ENCODE assay signal across 12 cellular contexts in genomic region chrX:74179071-74179470, GRCh38.
DNase-seq lines count a peak whose midpoint lies in the region; TF ChIP-seq lines count a peak whose summit lies in the region.
"Had no signal": no experiment of that assay in that cellular context is flagged by ENCODE, and none has a peak within 500 bp of the region (broad histone marks: within the 10 kb centered on the region; RNA-seq: fewer than 3 reads in every experiment).

No MANE protein-coding gene starts in this region.

- no peaks in the 10 kb centered on the region for H3K27me3 Mint-ChIP-seq in nephron progenitor cell (ENCODE audit: low read depth, poor library complexity)

- H3K4me3 Mint-ChIP-seq in nephron progenitor cell = peak overlapping the region; percentile 57
- H3K4me3 Mint-ChIP-seq: neural crest cell had no signal

- H3K27ac Mint-ChIP-seq in nephron progenitor cell = peak overlapping the region; percentile 97

- no peak for TF ChIP-seq CTCF in AG10803 (conservative IDR thresholded peaks at IDR 0.05; ENCODE audit: low read length)
- no peak for TF ChIP-seq CTCF in nephron progenitor cell (IDR thresholded peaks at IDR 0.05)

- no peak overlapping the region for H3K4me3 ChIP-seq in AG10803 (ENCODE audit: low read length)
- H3K4me3 ChIP-seq: PC-9 had no signal

- H3K9me3 Mint-ChIP-seq in nephron progenitor cell = peaks cover 28% of the 10 kb centered on the region

- DNase-seq in AG10803 (ENCODE audit: low read depth) (peak; percentile 44), NCI-H226 (peak; percentile 1), fibroblast of gingiva (ENCODE audit: low read depth) (peak; percentile 33), nephron progenitor cell (no peak), GM19238 (ENCODE audit: insufficient read length, low spot score) (no peak), NCI-H187 treated with DMSO at 0.1 percent for 48 hours (lab: John Stamatoyannopoulos, UW) (no peak)
- DNase-seq in activated T-cell treated with anti-CD3 and anti-CD28 coated beads, Interleukin-2, amount 50 U/mL, for 48 hours = no peak
- no peak for DNase-seq in activated effector memory CD4-positive, alpha-beta T cell treated with Interleukin-2 at 50 U/mL for 16 hours
- DNase-seq: activated naive CD4-positive, alpha-beta T cell treated with Interleukin-2 at 50 U/mL for 16 hours; NCI-H2227 treated with DMSO at 0.1 percent for 48 hours had no signal

- H3K36me3 Mint-ChIP-seq in nephron progenitor cell (ENCODE audit: low read depth) = peaks cover 40% of the 10 kb centered on the region

- H3K4me1 Mint-ChIP-seq in nephron progenitor cell = peaks cover 42% of the 10 kb centered on the region

Comparison
In these comparisons a context has a peak if more than half of its experiments do, and no peak if none do; other contexts are left out.
1. DNase-seq: peak in AG10803 (single experiment), NCI-H226 (single experiment) and fibroblast of gingiva (single experiment); none in nephron progenitor cell (single experiment), activated T-cell treated with anti-CD3 and anti-CD28 coated beads, Interleukin-2, amount 50 U/mL, for 48 hours (0 of 2), GM19238 (single experiment), NCI-H187 treated with DMSO at 0.1 percent for 48 hours (single experiment) and activated effector memory CD4-positive, alpha-beta T cell treated with Interleukin-2 at 50 U/mL for 16 hours (single experiment).